11 cellular contexts compared by ENCODE assay signal in the genomic region with DNA sequence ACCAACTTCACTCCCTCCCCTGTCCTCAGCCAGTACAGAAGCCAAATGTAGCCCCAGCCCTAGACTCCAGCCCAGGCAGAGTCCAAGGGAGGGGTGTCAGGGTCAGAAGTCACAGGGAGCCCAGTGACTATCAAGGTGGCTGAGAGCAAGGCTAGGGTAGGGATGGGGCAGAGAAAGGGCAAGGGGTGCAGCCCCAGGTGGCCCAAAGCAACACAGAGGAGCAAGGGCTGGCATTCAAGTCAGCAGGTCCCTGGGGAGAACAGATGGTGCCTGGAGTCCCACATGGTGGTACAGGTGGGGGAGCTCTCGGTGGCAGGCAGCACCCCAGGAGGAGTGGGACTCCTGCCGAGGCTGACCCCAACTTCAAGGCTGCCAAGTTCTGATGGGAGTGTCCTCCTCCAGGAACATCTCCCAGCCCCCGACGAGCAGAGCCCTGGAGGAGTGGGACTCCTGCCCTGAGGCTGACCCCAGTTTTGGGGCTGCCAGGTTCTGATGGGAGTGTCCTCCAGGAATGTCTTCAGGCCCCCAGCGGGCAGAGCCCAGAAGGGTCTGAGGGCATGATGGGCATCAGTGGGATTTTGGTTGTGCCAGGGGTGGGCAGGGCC. TPM values are rescaled to one million over a fixed set of nuclear protein-coding genes. Genes with fewer than 3 reads are reported as not detected.
A peak's percentile ranks its signal among the peaks of the same experiment; 100 is the strongest.
DNase-seq lines count a peak whose midpoint lies in the region; ATAC-seq and TF ChIP-seq lines count a peak whose summit lies in the region.
"Had no signal": no experiment of that assay in that cellular context is flagged by ENCODE, and none has a peak within 500 bp of the region (broad histone marks: within the 10 kb centered on the region; RNA-seq: fewer than 3 reads in every experiment).

No MANE protein-coding gene starts in this region.

- H3K27me3 ChIP-seq in right atrium auricular region (peaks cover 6 to 19% of the 10 kb centered on the region in 2 donors), RWPE2 (ENCODE audit: insufficient read depth, poor library complexity, severe bottlenecking) (no peaks in the 10 kb centered on the region), iPS-20b (ENCODE audit: insufficient read depth, low read length) (peaks cover 22% of the 10 kb centered on the region), uterus (no peaks in the 10 kb centered on the region)

- DNase-seq in left ventricle myocardium superior (peak; percentile 35), right atrium auricular region (ENCODE audit: low spot score) (no peak), RWPE2 (ENCODE audit: low spot score) (peak; percentile 60), uterus (no peak), NCI-H1092 treated with DMSO at 0.1 percent for 48 hours (lab: John Stamatoyannopoulos, UW) (no peak)
- no peak for DNase-seq in activated effector memory CD4-positive, alpha-beta T cell treated with anti-CD3 and anti-CD28 coated beads, Interleukin-2, amount 50 U/mL, for 16 hours
- DNase-seq: activated CD4-positive, CD25-positive, alpha-beta regulatory T cell; activated naive CD8-positive, alpha-beta T cell treated with anti-CD3 and anti-CD28 coated beads, Interleukin-2, amount 50 U/mL, for 24 hours; stimulated activated naive CD8-positive, alpha-beta T cell treated with anti-CD3 and anti-CD28 coated beads, Interleukin-15, Interleukin-2, amounts not matched to agents 100 U/mL and 50 U/mL, for 24 hours had no signal

- intact Hi-C loops in left ventricle myocardium superior (cut with micrococcal nuclease) (no loop called here), uterus (cut with DNase I; ENCODE audit: low total_unique reads) (loop anchor here (10.0 kb wide), 1 partner anchor 48 kb away; a partner anchor contains a TSS)

- ATAC-seq in left ventricle myocardium superior: no peak
- no peak for ATAC-seq in RWPE2 (ENCODE audit: low read depth)
- no peak for ATAC-seq in HG02588 (IDR thresholded peaks at IDR 0.05; ENCODE audit: unreplicated experiment)
- ATAC-seq: activated naive CD8-positive, alpha-beta T cell treated with anti-CD3 and anti-CD28 coated beads, Interleukin-2, amount 50 U/mL, for 24 hours; stimulated activated naive CD8-positive, alpha-beta T cell treated with anti-CD3 and anti-CD28 coated beads, Interleukin-15, Interleukin-2, amounts not matched to agents 100 U/mL and 50 U/mL, for 24 hours had no signal

- peaks cover 0 to 66% of the 10 kb centered on the region in 2 donors for H3K4me1 ChIP-seq in right atrium auricular region
- H3K4me1 ChIP-seq in RWPE2 (ENCODE audit: insufficient read depth, poor library complexity, severe bottlenecking): peaks cover 4% of the 10 kb centered on the region
- H3K4me1 ChIP-seq in iPS-20b (ENCODE audit: insufficient read depth, low read length): peaks cover 5% of the 10 kb centered on the region; the same call in 1 of the 2 replicates
- H3K4me1 ChIP-seq in uterus: peaks cover 6 to 29% of the 10 kb centered on the region in 2 donors

- H3K9me3 ChIP-seq in right atrium auricular region (no peaks in the 10 kb centered on the region), RWPE2 (ENCODE audit: severe bottlenecking) (no peaks in the 10 kb centered on the region), iPS-20b (ENCODE audit: insufficient read depth, low read depth, low read length) (no peaks in the 10 kb centered on the region), uterus (no peaks in the 10 kb centered on the region)

- peak overlapping the region; percentile 63; the same call in 1 of the 2 replicates for H3K9ac ChIP-seq in iPS-20b (ENCODE audit: low read depth, low read length)

- H3K36me3 ChIP-seq in right atrium auricular region (peaks cover 8% of the 10 kb centered on the region), RWPE2 (ENCODE audit: low read depth) (no peaks in the 10 kb centered on the region), iPS-20b (ENCODE audit: insufficient read depth, low read depth, low read length) (no peaks in the 10 kb centered on the region), uterus (no peaks in the 10 kb centered on the region)

- TF ChIP-seq CTCF in right atrium auricular region (IDR thresholded peaks at IDR 0.05) (no peak), RWPE2 (IDR thresholded peaks at IDR 0.05; ENCODE audit: poor library complexity, severe bottlenecking) (no peak), uterus (IDR thresholded peaks at IDR 0.05) (no peak)

- H3K27ac ChIP-seq in right atrium auricular region: peak overlapping the region in 1 of 2 donors; percentile 21
- peak overlapping the region; percentile 21 for H3K27ac ChIP-seq in RWPE2 (ENCODE audit: poor library complexity, severe bottlenecking)
- H3K27ac ChIP-seq in iPS-20b (ENCODE audit: low read length): no peak overlapping the region
- H3K27ac ChIP-seq in uterus: peak overlapping the region; percentile 64 to 96

- no peak for TF ChIP-seq POLR2A in uterus (IDR thresholded peaks at IDR 0.05)

- H3K4me3 ChIP-seq in right atrium auricular region (no peak overlapping the region), RWPE2 (ENCODE audit: severe bottlenecking) (no peak overlapping the region), iPS-20b (ENCODE audit: low read length) (no peak overlapping the region), uterus (no peak overlapping the region)

RNA-seq across cellular contexts. Expression of a gene that starts 3.7 kb away (rescaled TPM):
- total RNA-seq in left ventricle myocardium superior: 144 TPM
- total RNA-seq in right atrium auricular region: 10 to 100 TPM; 75.0 to 80.2 TPM
- total RNA-seq in uterus: 10 to 100 TPM; 35.6 to 94.5 (median 49.7) TPM

RNA-seq across cellular contexts. Expression of a gene that starts 5.5 kb away (rescaled TPM):
- total RNA-seq in left ventricle myocardium superior (16.8 TPM), right atrium auricular region (10 to 100 TPM; 53.4 to 58.6 TPM), uterus (100 to 1,000 TPM in 2 of 4 donors, 10 to 100 TPM in 2; 86.1 to 143 (median 117) TPM)

RNA-seq across cellular contexts. Expression of a gene that starts 21.8 kb away (rescaled TPM):
- total RNA-seq in left ventricle myocardium superior (0.57 TPM), right atrium auricular region (under 1 TPM; 0.30 to 0.35 TPM), uterus (under 1 TPM in 2 of 4 donors, not detected in 2; 0.14 to 0.34 TPM)

RNA-seq across cellular contexts. Expression of a gene that starts 22.1 kb away (rescaled TPM):
- total RNA-seq in left ventricle myocardium superior (268 TPM), right atrium auricular region (100 to 1,000 TPM; 155 to 159 TPM), uterus (10 to 100 TPM; 13.2 to 75.8 (median 31.1) TPM)

RNA-seq across cellular contexts. Expression of a gene that starts 28.3 kb away (rescaled TPM):
- total RNA-seq in left ventricle myocardium superior (112 TPM), right atrium auricular region (10 to 100 TPM; 35.6 to 64.1 TPM), uterus (10 to 100 TPM in 2 of 4 donors, 1 to 10 TPM in 2; 3.5 to 23.9 (median 16.4) TPM)

Comparison
In these comparisons a context has a peak if more than half of its experiments do, and no peak if none do; other contexts are left out.
1. DNase-seq: peak in left ventricle myocardium superior (single experiment) and RWPE2 (single experiment); none in right atrium auricular region (single experiment), uterus (0 of 2), NCI-H1092 treated with DMSO at 0.1 percent for 48 hours (single experiment) and activated effector memory CD4-positive, alpha-beta T cell treated with anti-CD3 and anti-CD28 coated beads, Interleukin-2, amount 50 U/mL, for 16 hours (single experiment).